Comparison of ENCODE assay signal across 11 cellular contexts in genomic region chr11:27395556-27396258, GRCh38. TPM values are rescaled to one million over a fixed set of nuclear protein-coding genes. Genes with fewer than 3 reads are reported as not detected.
A peak's percentile ranks its signal among the peaks of the same experiment; 100 is the strongest.
DNase-seq lines count a peak whose midpoint lies in the region; ATAC-seq, FAIRE-seq and TF ChIP-seq lines count a peak whose summit lies in the region.
"Had no signal": no experiment of that assay in that cellular context is flagged by ENCODE, and none has a peak within 500 bp of the region (broad histone marks: within the 10 kb centered on the region; RNA-seq: fewer than 3 reads in every experiment).

No MANE protein-coding gene starts in this region.

- intact Hi-C loops in colonic mucosa (cut with DNase I) (loop anchor here (10.0 kb wide), 1 partner anchor 59 kb away; no protein-coding TSS in a partner anchor), right lobe of liver (cut with DNase I) (no loop called here)
- intact Hi-C loops in activated CD4-positive, alpha-beta memory T cell treated with anti-CD3 and anti-CD28 coated beads for 36 hours (cut with micrococcal nuclease) = no loop called here

- no peaks in the 10 kb centered on the region for H3K4me1 Mint-ChIP-seq in activated CD4-positive, alpha-beta memory T cell treated with anti-CD3 and anti-CD28 coated beads for 36 hours (ENCODE audit: low read depth)
- H3K4me1 Mint-ChIP-seq: CD4-positive, CD25-positive, alpha-beta regulatory T cell had no signal

- POLR2A ChIA-PET in activated CD4-positive, alpha-beta memory T cell treated with anti-CD3 and anti-CD28 coated beads for 36 hours (lab: Charles Lee) = no interaction called here

- peak; percentile 83 to 95 (median 88) for ATAC-seq in right lobe of liver

- 23% methylated on average over 7 of the region's 7 CpGs for WGBS in right lobe of liver (ENCODE audit: insufficient coverage, low coverage, low lambda C conversion rate, missing lambda C conversion rate)

- no peak overlapping the region for H3K27ac Mint-ChIP-seq in activated CD4-positive, alpha-beta memory T cell treated with anti-CD3 and anti-CD28 coated beads for 36 hours
- H3K27ac Mint-ChIP-seq: CD4-positive, CD25-positive, alpha-beta regulatory T cell had no signal

- CTCF ChIA-PET in activated CD4-positive, alpha-beta memory T cell treated with anti-CD3 and anti-CD28 coated beads for 36 hours (lab: Charles Lee) = no interaction called here

- H3K27me3 ChIP-seq in colonic mucosa (no peaks in the 10 kb centered on the region), right lobe of liver (no peaks in the 10 kb centered on the region)

- H3K4me1 ChIP-seq in colonic mucosa (peaks cover 25% of the 10 kb centered on the region), right lobe of liver (peaks cover 0 to 62% (median 24%) of the 10 kb centered on the region in 4 donors)

- H3K27me3 Mint-ChIP-seq in activated CD4-positive, alpha-beta memory T cell treated with anti-CD3 and anti-CD28 coated beads for 36 hours = no peaks in the 10 kb centered on the region

- no peaks in the 10 kb centered on the region for H3K36me3 ChIP-seq in colonic mucosa
- no peaks in the 10 kb centered on the region for H3K36me3 ChIP-seq in right lobe of liver

- DNase-seq in NCI-H1417 treated with DMSO at 0.1 percent for 48 hours (lab: John Stamatoyannopoulos, UW) (peak; percentile 48), colonic mucosa (peak; percentile 71), right lobe of liver (peak in 1 of 3 donors; percentile 75), HK-2 (ENCODE audit: unreplicated experiment) (no peak), NK-92 (lab: John Stamatoyannopoulos, UW; ENCODE audit: unreplicated experiment) (no peak)
- DNase-seq in central memory CD4-positive, alpha-beta T cell = no peak
- DNase-seq in activated CD4-positive, alpha-beta memory T cell treated with anti-CD3 and anti-CD28 coated beads for 36 hours = no peak
- DNase-seq: CD4-positive, CD25-positive, alpha-beta regulatory T cell; stimulated activated naive CD4-positive, alpha-beta T cell treated with Interleukin-2 at 50 U/mL for 16 hours had no signal

- H3K4me3 ChIP-seq in colonic mucosa = no peak overlapping the region
- peak overlapping the region in 2 of 3 donors; percentile 34 to 37 for H3K4me3 ChIP-seq in right lobe of liver

- peak overlapping the region in 1 of 2 donors; percentile 85 for H3K9ac ChIP-seq in colonic mucosa (ENCODE audit: low read depth in 2 of 2, low read length in 2 of 2)

- TF ChIP-seq POLR2A in right lobe of liver (IDR thresholded peaks at IDR 0.05) = peak; percentile 64

- H3K9me3 ChIP-seq in colonic mucosa = no peaks in the 10 kb centered on the region
- H3K9me3 ChIP-seq in right lobe of liver = no peaks in the 10 kb centered on the region

- H3K4me3 Mint-ChIP-seq in activated CD4-positive, alpha-beta memory T cell treated with anti-CD3 and anti-CD28 coated beads for 36 hours = no peak overlapping the region
- H3K4me3 Mint-ChIP-seq: CD4-positive, CD25-positive, alpha-beta regulatory T cell had no signal

- H3K36me3 Mint-ChIP-seq in activated CD4-positive, alpha-beta memory T cell treated with anti-CD3 and anti-CD28 coated beads for 36 hours = no peaks in the 10 kb centered on the region
- H3K36me3 Mint-ChIP-seq: CD4-positive, CD25-positive, alpha-beta regulatory T cell had no signal

- FAIRE-seq in A204.1 (lab: Jason Lieb, UNC) = peak; percentile 92
- FAIRE-seq: endothelial cell of umbilical vein had no signal

- no peaks in the 10 kb centered on the region for H3K9me3 Mint-ChIP-seq in activated CD4-positive, alpha-beta memory T cell treated with anti-CD3 and anti-CD28 coated beads for 36 hours
- H3K9me3 Mint-ChIP-seq: CD4-positive, CD25-positive, alpha-beta regulatory T cell had no signal

- H3K27ac ChIP-seq in colonic mucosa (peak overlapping the region; percentile 59), right lobe of liver (peak overlapping the region; percentile 67 to 96 (median 91))

- TF ChIP-seq CTCF in colonic mucosa (IDR thresholded peaks at IDR 0.05) (no peak), right lobe of liver (IDR thresholded peaks at IDR 0.05) (no peak)

RNA-seq across cellular contexts. Expression of gene CCDC34, which starts 32.7 kb away (rescaled TPM):
- total RNA-seq in colonic mucosa (10 to 100 TPM; 10.2 to 25.6 TPM), right lobe of liver (1 to 10 TPM; 1.8 to 3.6 (median 2.1) TPM)
- 10 to 100 TPM; 22.8 to 23.7 TPM for total RNA-seq in activated CD4-positive, alpha-beta memory T cell treated with anti-CD3 and anti-CD28 coated beads for 36 hours

Comparison
In these comparisons a context has a peak if more than half of its experiments do, and no peak if none do; other contexts are left out.
1. DNase-seq: peak in NCI-H1417 treated with DMSO at 0.1 percent for 48 hours (single experiment) and colonic mucosa (single experiment); none in central memory CD4-positive, alpha-beta T cell (single experiment), HK-2 (single experiment), NK-92 (single experiment) and activated CD4-positive, alpha-beta memory T cell treated with anti-CD3 and anti-CD28 coated beads for 36 hours (single experiment).